ENCODE assay signal across 26 cellular contexts in genomic region chr13:37141011-37141410, GRCh38. TPM values are rescaled to one million over a fixed set of nuclear protein-coding genes. Genes with fewer than 3 reads are reported as not detected.
"Had no signal": no experiment of that assay in that cellular context is flagged by ENCODE, and none has a peak within 500 bp of the region (broad histone marks: within the 10 kb centered on the region; RNA-seq: fewer than 3 reads in every experiment).

No MANE protein-coding gene starts in this region.

- DNase-seq: effector memory CD8-positive, alpha-beta T cell; gastrocnemius medialis; heart right ventricle; hypothalamus; islet precursor cell; mammary epithelial cell; natural killer cell; sigmoid colon; stimulated activated CD4-positive, alpha-beta T cell treated with anti-CD3 and anti-CD28 coated beads, Interleukin-2, amount 100 ng/mL, for 48 hours; stimulated activated naive CD8-positive, alpha-beta T cell treated with anti-CD3 and anti-CD28 coated beads, Interleukin-15, Interleukin-2, amounts not matched to agents 100 U/mL and 50 U/mL, for 24 hours; transverse colon had no signal

- H3K4me3 Mint-ChIP-seq: dendritic cell treated with granulocyte-macrophage colony-stimulating factor and Interleukin-4, amounts not matched to agents 40 ng/mL and 50 ng/mL, for 4 days; effector memory CD8-positive, alpha-beta T cell; natural killer cell; neural crest cell had no signal

- H3K4me1 Mint-ChIP-seq: natural killer cell, neural crest cell had no signal

- H3K27me3 Mint-ChIP-seq: dendritic cell treated with granulocyte-macrophage colony-stimulating factor and Interleukin-4, amounts not matched to agents 40 ng/mL and 50 ng/mL, for 4 days; effector memory CD8-positive, alpha-beta T cell had no signal

- H3K4me3 ChIP-seq: esophagus muscularis mucosa, gastrocnemius medialis, heart right ventricle, right atrium auricular region, sigmoid colon, smooth muscle cell, thoracic aorta, transverse colon had no signal

- ATAC-seq: effector memory CD8-positive, alpha-beta T cell; gastrocnemius medialis; heart right ventricle; left lobe of liver; natural killer cell; stimulated activated naive CD8-positive, alpha-beta T cell treated with anti-CD3 and anti-CD28 coated beads, Interleukin-15, Interleukin-2, amounts not matched to agents 100 U/mL and 50 U/mL, for 24 hours had no signal

- H3K27ac Mint-ChIP-seq: dendritic cell treated with granulocyte-macrophage colony-stimulating factor and Interleukin-4, amounts not matched to agents 40 ng/mL and 50 ng/mL, for 4 days; effector memory CD8-positive, alpha-beta T cell; natural killer cell had no signal

- H3K9me3 Mint-ChIP-seq: dendritic cell treated with granulocyte-macrophage colony-stimulating factor and Interleukin-4, amounts not matched to agents 40 ng/mL and 50 ng/mL, for 4 days; effector memory CD8-positive, alpha-beta T cell had no signal

RNA-seq across cellular contexts. Expression of gene CSNK1A1L, which starts 35.5 kb away (rescaled TPM):
- total RNA-seq: esophagus muscularis mucosa, fibroblast of villous mesenchyme, gastrocnemius medialis, heart right ventricle, left lobe of liver, lower leg skin, mammary epithelial cell, mesenteric fat pad, mononuclear cell, natural killer cell, neural crest cell, osteocyte, posterior vena cava, right atrium auricular region, sigmoid colon, smooth muscle cell, subcutaneous adipose tissue, thoracic aorta, transverse colon, ureter had no signal
- polyA plus RNA-seq: heart right ventricle, mammary epithelial cell, sigmoid colon, smooth muscle cell had no signal
